Comparison of ENCODE assay signal across 1 cellular context in genomic region chr10:3525832-3526449, GRCh38.
TF ChIP-seq lines count a peak whose summit lies in the region.

No MANE protein-coding gene starts in this region.

TF ChIP-seq in HCT116, 20 proteins besides CTCF, POLR2A, EP300 and RAD21 (continued from another document):
- TF ChIP-seq TCF7L2 (IDR thresholded peaks at IDR 0.05; ENCODE audit: borderline replicate concordance, extremely low read depth, insufficient read depth, insufficient read length): no peak
- no peak for TF ChIP-seq SIN3A (IDR thresholded peaks at IDR 0.05; ENCODE audit: low read depth)
- TF ChIP-seq ELF1 (IDR thresholded peaks at IDR 0.05; ENCODE audit: borderline replicate concordance, low read depth): no peak
- peak; percentile 89 for TF ChIP-seq CBX3 (IDR thresholded peaks at IDR 0.05; ENCODE audit: low read depth)
